Comparison of ENCODE assay signal across 8 cellular contexts in the genomic region with DNA sequence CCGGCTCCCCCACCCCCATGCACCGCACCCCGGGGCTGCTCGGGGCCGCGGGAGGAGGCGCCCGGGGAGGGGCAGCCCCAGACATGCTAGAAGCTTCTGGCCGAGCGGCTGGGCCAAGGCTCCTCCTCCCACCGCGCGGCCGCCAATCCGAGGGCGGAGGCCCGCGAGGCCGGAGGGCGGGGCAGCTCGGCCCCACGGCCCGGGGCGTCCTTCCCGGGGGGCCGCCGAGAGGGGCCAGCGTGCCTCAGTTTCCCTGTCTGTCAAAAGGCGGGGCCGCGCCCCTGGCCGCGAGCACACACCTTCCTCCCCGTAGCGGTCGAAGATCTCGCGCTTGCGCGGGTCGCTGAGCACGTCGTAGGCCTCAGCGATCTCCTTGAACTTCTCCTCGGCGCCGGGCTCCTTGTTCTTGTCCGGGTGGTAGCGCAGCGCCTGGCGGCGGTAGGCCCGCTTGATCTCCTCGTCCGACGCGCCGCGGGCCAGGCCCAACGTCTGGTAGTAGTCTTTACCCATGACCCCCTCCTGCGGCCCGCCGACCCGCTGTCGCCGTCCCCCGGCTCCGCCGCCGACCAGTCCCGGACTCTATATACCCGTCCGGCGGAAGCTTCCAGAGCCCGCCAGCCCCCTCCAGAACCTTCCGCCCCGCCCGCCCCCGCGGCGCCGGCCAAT. TPM values are rescaled to one million over a fixed set of nuclear protein-coding genes. Genes with fewer than 3 reads are reported as not detected.
DNase-seq lines count a peak whose midpoint lies in the region; ATAC-seq and TF ChIP-seq lines count a peak whose summit lies in the region.

A gene (minus strand): TSS at position 558 of the 666 bp plus-strand sequence. CDS start 48 bp downstream, at position 510.

- H3K9me3 Mint-ChIP-seq in activated CD8-positive, alpha-beta T cell treated with anti-CD3 and anti-CD28 coated beads, Interleukin-2, amount 10 ng/mL, durations not matched to agents 7 days and 5 days (ENCODE audit: insufficient read depth), result no peaks in the 10 kb centered on the region

- peak; percentile 68 for ATAC-seq in GM18517 (IDR thresholded peaks at IDR 0.05; ENCODE audit: unreplicated experiment)
- ATAC-seq in HG02970 (IDR thresholded peaks at IDR 0.05; ENCODE audit: low FRiP score, unreplicated experiment), result peak; percentile 68
- peak; percentile 73 for ATAC-seq in activated CD8-positive, alpha-beta T cell treated with anti-CD3 and anti-CD28 coated beads, Interleukin-2, amount 10 ng/mL, durations not matched to agents 7 days and 5 days

- no peaks in the 10 kb centered on the region for H3K27me3 Mint-ChIP-seq in activated CD8-positive, alpha-beta T cell treated with anti-CD3 and anti-CD28 coated beads, Interleukin-2, amount 10 ng/mL, durations not matched to agents 7 days and 5 days (ENCODE audit: low read depth)

- DNase-seq in AG08395 (ENCODE audit: low spot score) (peak; percentile 98), NCI-H345 (lab: John Stamatoyannopoulos, UW) (peak; percentile 59), epithelial cell of proximal tubule (ENCODE audit: low read depth) (no peak)
- peak; percentile 74 for DNase-seq in activated CD8-positive, alpha-beta T cell treated with anti-CD3 and anti-CD28 coated beads, Interleukin-2, amount 10 ng/mL, durations not matched to agents 7 days and 5 days
- peak; percentile 71 for DNase-seq in stimulated activated naive CD4-positive, alpha-beta T cell treated with Interleukin-2 at 50 U/mL for 16 hours (lab: John Stamatoyannopoulos, UW)

- H3K4me1 ChIP-seq in mononuclear cell (ENCODE audit: insufficient read depth, low read length), result peaks cover 66% of the 10 kb centered on the region

- TF ChIP-seq CTCF in epithelial cell of proximal tubule (conservative IDR thresholded peaks at IDR 0.05; ENCODE audit: low read depth, low read length), result no peak

- H3K27me3 ChIP-seq in mononuclear cell (ENCODE audit: insufficient read depth, low read length), result no peaks in the 10 kb centered on the region

- H3K4me3 ChIP-seq in epithelial cell of proximal tubule (ENCODE audit: low read depth, low read length) (peak within 1 kb of the TSS; percentile 82), mononuclear cell (ENCODE audit: low read length) (peak within 1 kb of the TSS; percentile 96)

- peaks cover 52% of the 10 kb centered on the region for H3K36me3 Mint-ChIP-seq in activated CD8-positive, alpha-beta T cell treated with anti-CD3 and anti-CD28 coated beads, Interleukin-2, amount 10 ng/mL, durations not matched to agents 7 days and 5 days (ENCODE audit: low read depth)

- H3K4me1 Mint-ChIP-seq in activated CD8-positive, alpha-beta T cell treated with anti-CD3 and anti-CD28 coated beads, Interleukin-2, amount 10 ng/mL, durations not matched to agents 7 days and 5 days (ENCODE audit: low read depth), result peaks cover 65% of the 10 kb centered on the region

- peak within 1 kb of the TSS; percentile 94 for H3K4me3 Mint-ChIP-seq in activated CD8-positive, alpha-beta T cell treated with anti-CD3 and anti-CD28 coated beads, Interleukin-2, amount 10 ng/mL, durations not matched to agents 7 days and 5 days

- H3K9me3 ChIP-seq in mononuclear cell (ENCODE audit: low read depth, low read length), result no peaks in the 10 kb centered on the region

- H3K27ac Mint-ChIP-seq in activated CD8-positive, alpha-beta T cell treated with anti-CD3 and anti-CD28 coated beads, Interleukin-2, amount 10 ng/mL, durations not matched to agents 7 days and 5 days, result peak within 1 kb of the TSS; percentile 96

- CTCF ChIA-PET in activated CD8-positive, alpha-beta T cell treated with anti-CD3 and anti-CD28 coated beads, Interleukin-2, amount 10 ng/mL, durations not matched to agents 7 days and 5 days (lab: Charles Lee), result interaction anchor here (0.7 to 5.2 kb wide), 11 partner anchors 8 to 381 kb away, joined by 3 to 75 read pairs (median 3); a partner anchor contains a TSS

- POLR2A ChIA-PET in activated CD8-positive, alpha-beta T cell treated with anti-CD3 and anti-CD28 coated beads, Interleukin-2, amount 10 ng/mL, durations not matched to agents 7 days and 5 days (lab: Charles Lee), result interaction anchor here (0.5 to 11.2 kb wide), 29 partner anchors 8 to 681 kb away, joined by 3 to 203 read pairs (median 4); a partner anchor contains a TSS

RNA-seq across cellular contexts. Expression of the gene that starts here (rescaled TPM):
- total RNA-seq in activated CD8-positive, alpha-beta T cell treated with anti-CD3 and anti-CD28 coated beads, Interleukin-2, amount 10 ng/mL, durations not matched to agents 7 days and 5 days, result 100 to 1,000 TPM; 110 to 112 TPM
- 83.3 and 116 TPM in 2 replicates for total RNA-seq in epithelial cell of proximal tubule
- 265 TPM for total RNA-seq in mononuclear cell
